ENCODE assay signal across 25 cellular contexts in genomic region chr21:43689556-43690337, GRCh38.
"Had no signal": no experiment of that assay in that cellular context is flagged by ENCODE, and none has a peak within 500 bp of the region (broad histone marks: within the 10 kb centered on the region; RNA-seq: fewer than 3 reads in every experiment).

No MANE protein-coding gene starts in this region.

- H3K9me3 ChIP-seq: body of pancreas, left ventricle myocardium inferior, thyroid gland, upper lobe of right lung had no signal

- H3K4me2 ChIP-seq: hepatocyte, neural progenitor cell had no signal

- H2AFZ ChIP-seq: hepatocyte, neural progenitor cell had no signal

- DNase-seq: activated CD4-positive, alpha-beta T cell treated with anti-CD3 and anti-CD28 coated beads, Interleukin-2, amount 50 U/mL, for 4 hours; activated CD8-positive, alpha-beta memory T cell treated with anti-CD3 and anti-CD28 coated beads for 24 hours; activated CD8-positive, alpha-beta memory T cell treated with anti-CD3 and anti-CD28 coated beads, Interleukin-2, amount 50 U/mL, for 4 hours; activated naive CD4-positive, alpha-beta T cell treated with anti-CD3 and anti-CD28 coated beads for 36 hours; activated T-cell treated with anti-CD3 and anti-CD28 coated beads, Interleukin-2, amount 50 U/mL, for 24 hours; anterior cingulate cortex; body of pancreas; cortex of kidney; effector CD4-positive, alpha-beta T cell; foreskin keratinocyte; immature natural killer cell; kidney glomerular epithelial cell; left ventricle myocardium inferior; naive thymus-derived CD4-positive, alpha-beta T cell; retina; stimulated activated CD4-positive, alpha-beta T cell treated with anti-CD3 and anti-CD28 coated beads, Interleukin-4, amount 100 ng/mL, for 24 hours; stimulated activated naive CD4-positive, alpha-beta T cell treated with Interleukin-2 at 50 U/mL for 16 hours; T-cell; thyroid gland; upper lobe of right lung had no signal

- H3K79me2 ChIP-seq: hepatocyte had no signal

- ATAC-seq: body of pancreas; foreskin keratinocyte; naive thymus-derived CD4-positive, alpha-beta T cell; T-cell; upper lobe of right lung had no signal

- H3K27me3 ChIP-seq: body of pancreas, cardiac muscle cell, foreskin keratinocyte, hepatocyte, neural progenitor cell, thyroid gland, upper lobe of right lung had no signal

- H3K4me3 ChIP-seq: body of pancreas, cardiac muscle cell, hepatocyte, left ventricle myocardium inferior, neural progenitor cell, thyroid gland, upper lobe of right lung had no signal

- FAIRE-seq: endometrium, TTC549 had no signal

- H3K36me3 ChIP-seq: neural progenitor cell had no signal

- H3K9ac ChIP-seq: neural progenitor cell had no signal

- H3K4me1 ChIP-seq: body of pancreas, foreskin keratinocyte, neural progenitor cell, thyroid gland, upper lobe of right lung had no signal

- H3K27ac ChIP-seq: body of pancreas, foreskin keratinocyte, hepatocyte, left ventricle myocardium inferior, neural progenitor cell, thyroid gland, upper lobe of right lung had no signal
